ENCODE assay signal across 8 cellular contexts in genomic region chr7:102592477-102593017, GRCh38. TPM values are rescaled to one million over a fixed set of nuclear protein-coding genes. Genes with fewer than 3 reads are reported as not detected.
DNase-seq lines count a peak whose midpoint lies in the region; ATAC-seq and TF ChIP-seq lines count a peak whose summit lies in the region.
"Not testable (repeated sequence)": the region's sequence is repeated elsewhere in the genome, so short reads cannot be mapped to it uniquely, and the experiment has no call there.

No MANE protein-coding gene starts in this region.

- H3K27ac Mint-ChIP-seq in activated T-helper 17 cell treated with anti-CD3 and anti-CD28 coated beads, Interleukin-2, amount 50 U/mL, for 72 hours = not testable (repeated sequence)

- not testable (repeated sequence) for H3K27me3 ChIP-seq in heart left ventricle, upper lobe of left lung

- not testable (repeated sequence) for TF ChIP-seq CTCF in heart left ventricle (IDR thresholded peaks at IDR 0.05); upper lobe of left lung (IDR thresholded peaks at IDR 0.05)

- H3K4me1 Mint-ChIP-seq in activated T-helper 17 cell treated with anti-CD3 and anti-CD28 coated beads, Interleukin-2, amount 50 U/mL, for 72 hours = not testable (repeated sequence)

- H3K27me3 Mint-ChIP-seq in activated T-helper 17 cell treated with anti-CD3 and anti-CD28 coated beads, Interleukin-2, amount 50 U/mL, for 72 hours = not testable (repeated sequence)

- H3K27ac ChIP-seq in heart left ventricle, upper lobe of left lung: not testable (repeated sequence)

- H3K4me3 ChIP-seq in heart left ventricle, upper lobe of left lung: not testable (repeated sequence)

- TF ChIP-seq POLR2A in heart left ventricle (IDR thresholded peaks at IDR 0.05); upper lobe of left lung (IDR thresholded peaks at IDR 0.05): not testable (repeated sequence)

- intact Hi-C loops in heart left ventricle (cut with DNase I); posterior vena cava (cut with DNase I): not testable (repeated sequence)

- not testable (repeated sequence) for H3K9me3 Mint-ChIP-seq in activated T-helper 17 cell treated with anti-CD3 and anti-CD28 coated beads, Interleukin-2, amount 50 U/mL, for 72 hours

- ATAC-seq in GM18873 (IDR thresholded peaks at IDR 0.05; ENCODE audit: low FRiP score, unreplicated experiment) (peak; percentile 45), GM21723 (IDR thresholded peaks at IDR 0.05; ENCODE audit: unreplicated experiment) (peak; percentile 48), HG03097 (IDR thresholded peaks at IDR 0.05; ENCODE audit: low FRiP score, unreplicated experiment) (peak; percentile 37), heart left ventricle (peak; percentile 79 to 87 (median 82)), upper lobe of left lung (ENCODE audit: low FRiP score in 2 of 2) (peak; percentile 90 to 93)
- peak; percentile 72 for ATAC-seq in activated T-helper 17 cell treated with anti-CD3 and anti-CD28 coated beads, Interleukin-2, amount 50 U/mL, for 72 hours (replicated peaks)

- not testable (repeated sequence) for TF ChIP-seq EP300 in upper lobe of left lung (IDR thresholded peaks at IDR 0.05)

- H3K36me3 ChIP-seq in heart left ventricle, upper lobe of left lung: not testable (repeated sequence)

- not testable (repeated sequence) for H3K4me3 Mint-ChIP-seq in activated T-helper 17 cell treated with anti-CD3 and anti-CD28 coated beads, Interleukin-2, amount 50 U/mL, for 72 hours

- H3K9me3 ChIP-seq in heart left ventricle, upper lobe of left lung: not testable (repeated sequence)

- DNase-seq in T-helper 1 cell (peak in 4 of 5 donors; percentile 8 to 36 (median 24)), heart left ventricle (peak; percentile 20 to 64 (median 32)), posterior vena cava (ENCODE audit: low spot score) (peak; percentile 59), upper lobe of left lung (peak; percentile 86)

- not testable (repeated sequence) for H3K4me1 ChIP-seq in heart left ventricle, upper lobe of left lung

- WGBS in heart left ventricle, 4 donors = 21 to 26% (median 24%) methylated on average over 6 to 8 of the region's 26 CpGs
- 40 to 47% methylated on average over 9 of the region's 26 CpGs for WGBS in upper lobe of left lung, 2 donors

- not testable (repeated sequence) for H3K36me3 Mint-ChIP-seq in activated T-helper 17 cell treated with anti-CD3 and anti-CD28 coated beads, Interleukin-2, amount 50 U/mL, for 72 hours (ENCODE audit: low read depth)

RNA-seq across cellular contexts. Expression of gene POLR2J3, which starts 20.2 kb away (rescaled TPM):
- 100 to 1,000 TPM in 1 of 2 donors, 10 to 100 TPM in 1; 76.6 to 101 TPM for total RNA-seq in activated T-helper 17 cell treated with anti-CD3 and anti-CD28 coated beads, Interleukin-2, amount 50 U/mL, for 72 hours
- total RNA-seq in heart left ventricle (10 to 100 TPM in 6 of 9 donors, 1 to 10 TPM in 3; 4.8 to 32.9 (median 12.0) TPM), posterior vena cava (10 to 100 TPM; 21.9 to 32.0 TPM), upper lobe of left lung (100 to 1,000 TPM in 1 of 6 donors, 10 to 100 TPM in 5; 17.2 to 147 (median 32.8) TPM)
- 10 to 100 TPM; 31.7 to 67.7 TPM for polyA plus RNA-seq in heart left ventricle

RNA-seq across cellular contexts. Expression of gene RASA4, which starts 24.0 kb away (rescaled TPM):
- total RNA-seq in activated T-helper 17 cell treated with anti-CD3 and anti-CD28 coated beads, Interleukin-2, amount 50 U/mL, for 72 hours = 10 to 100 TPM; 29.6 to 62.9 TPM
- 100 to 1,000 TPM in 1 of 9 donors, 10 to 100 TPM in 5, 1 to 10 TPM in 3; 6.3 to 106 (median 14.9) TPM for total RNA-seq in heart left ventricle
- 1 to 10 TPM; 8.1 to 9.4 TPM for polyA plus RNA-seq in heart left ventricle
- total RNA-seq in posterior vena cava = 10 to 100 TPM; 47.1 to 47.9 TPM
- total RNA-seq in upper lobe of left lung = 100 to 1,000 TPM in 1 of 6 donors, 10 to 100 TPM in 4, 1 to 10 TPM in 1; 8.7 to 132 (median 41.7) TPM

RNA-seq across cellular contexts. Expression of gene SPDYE2, which starts 41.5 kb away (rescaled TPM):
- not detected for total RNA-seq in activated T-helper 17 cell treated with anti-CD3 and anti-CD28 coated beads, Interleukin-2, amount 50 U/mL, for 72 hours
- total RNA-seq in heart left ventricle = under 1 TPM in 1 of 9 donors, not detected in 8; 0.24 TPM
- under 1 TPM in 1 of 2 donors, not detected in 1; 0.15 TPM for polyA plus RNA-seq in heart left ventricle
- total RNA-seq in posterior vena cava = not detected
- total RNA-seq in upper lobe of left lung = 1 to 10 TPM in 1 of 6 donors, under 1 TPM in 1, not detected in 4; 0.23 to 1.1 TPM

RNA-seq across cellular contexts. Expression of gene UPK3BL2, which starts 49.1 kb away (rescaled TPM):
- 10 to 100 TPM; 21.4 to 45.7 TPM for total RNA-seq in activated T-helper 17 cell treated with anti-CD3 and anti-CD28 coated beads, Interleukin-2, amount 50 U/mL, for 72 hours
- 10 to 100 TPM in 2 of 9 donors, 1 to 10 TPM in 7; 1.9 to 20.6 (median 5.7) TPM for total RNA-seq in heart left ventricle
- 1 to 10 TPM; 1.2 to 5.8 TPM for polyA plus RNA-seq in heart left ventricle
- total RNA-seq in posterior vena cava = 10 to 100 TPM in 1 of 2 donors, 1 to 10 TPM in 1; 9.8 to 13.7 TPM
- total RNA-seq in upper lobe of left lung = 10 to 100 TPM in 4 of 6 donors, 1 to 10 TPM in 2; 3.0 to 30.4 (median 16.6) TPM

RNA-seq across cellular contexts. Expression of gene UPK3BL1, which starts 50.0 kb away (rescaled TPM):
- total RNA-seq in activated T-helper 17 cell treated with anti-CD3 and anti-CD28 coated beads, Interleukin-2, amount 50 U/mL, for 72 hours = 10 to 100 TPM; 37.5 to 55.6 TPM
- total RNA-seq in heart left ventricle (10 to 100 TPM in 7 of 9 donors, 1 to 10 TPM in 2; 6.0 to 29.2 (median 12.8) TPM), posterior vena cava (1 to 10 TPM; 6.5 to 9.0 TPM), upper lobe of left lung (10 to 100 TPM; 17.0 to 99.3 (median 30.0) TPM)
- 10 to 100 TPM in 1 of 2 donors, 1 to 10 TPM in 1; 8.3 to 30.9 TPM for polyA plus RNA-seq in heart left ventricle

Comparison
In these comparisons a context has a peak if more than half of its experiments do, and no peak if none do; other contexts are left out.
1. ATAC-seq: peak in every context shown above with its lines; median percentile 92 in upper lobe of left lung; 82 in heart left ventricle; 72 in activated T-helper 17 cell treated with anti-CD3 and anti-CD28 coated beads, Interleukin-2, amount 50 U/mL, for 72 hours; 48 in GM21723; 45 in GM18873; 37 in HG03097.
2. DNase-seq: peak in every context shown above with its lines; median percentile 86 in upper lobe of left lung; 59 in posterior vena cava; 32 in heart left ventricle; 24 in T-helper 1 cell.